16 cellular contexts compared by ENCODE assay signal in genomic region chr13:103272770-103273169, GRCh38.
DNase-seq lines count a peak whose midpoint lies in the region; ATAC-seq lines count a peak whose summit lies in the region.
"Had no signal": no experiment of that assay in that cellular context is flagged by ENCODE, and none has a peak within 500 bp of the region (broad histone marks: within the 10 kb centered on the region; RNA-seq: fewer than 3 reads in every experiment).

No MANE protein-coding gene starts in this region.

- ATAC-seq in GM18511 (IDR thresholded peaks at IDR 0.05; ENCODE audit: unreplicated experiment) (peak; percentile 38), GM21390 (IDR thresholded peaks at IDR 0.05; ENCODE audit: unreplicated experiment) (peak; percentile 40), HG03045 (IDR thresholded peaks at IDR 0.05; ENCODE audit: unreplicated experiment) (peak; percentile 61), HG03342 (IDR thresholded peaks at IDR 0.05; ENCODE audit: unreplicated experiment) (no peak), HG02970 (IDR thresholded peaks at IDR 0.05; ENCODE audit: low FRiP score, unreplicated experiment) (no peak)

- DNase-seq in amniotic epithelial cell (ENCODE audit: low read depth) (peak; percentile 18), amygdala (lab: John Stamatoyannopoulos, UW) (no peak)
- no peak for DNase-seq in activated CD4-positive, alpha-beta T cell treated with anti-CD3 and anti-CD28 coated beads, Interleukin-2, amount 50 U/mL, for 4 hours
- DNase-seq: activated T-cell treated with anti-CD3 and anti-CD28 coated beads, Interleukin-2, amount 50 U/mL, for 24 hours; dermis blood vessel endothelial cell; GOT3; NCI-H1694 treated with DMSO at 0.1 percent for 48 hours; nephron progenitor cell; RPMI8226; stimulated activated CD4-positive, alpha-beta T cell treated with anti-CD3 and anti-CD28 coated beads, Interleukin-2, amount 100 ng/mL, for 24 hours; trophoblast cell had no signal

Comparison
In these comparisons a context has a peak if more than half of its experiments do, and no peak if none do; other contexts are left out.
1. ATAC-seq: peak in GM18511 (single experiment), GM21390 (single experiment) and HG03045 (single experiment); none in HG03342 (single experiment) and HG02970 (single experiment).